In the genomic region with DNA sequence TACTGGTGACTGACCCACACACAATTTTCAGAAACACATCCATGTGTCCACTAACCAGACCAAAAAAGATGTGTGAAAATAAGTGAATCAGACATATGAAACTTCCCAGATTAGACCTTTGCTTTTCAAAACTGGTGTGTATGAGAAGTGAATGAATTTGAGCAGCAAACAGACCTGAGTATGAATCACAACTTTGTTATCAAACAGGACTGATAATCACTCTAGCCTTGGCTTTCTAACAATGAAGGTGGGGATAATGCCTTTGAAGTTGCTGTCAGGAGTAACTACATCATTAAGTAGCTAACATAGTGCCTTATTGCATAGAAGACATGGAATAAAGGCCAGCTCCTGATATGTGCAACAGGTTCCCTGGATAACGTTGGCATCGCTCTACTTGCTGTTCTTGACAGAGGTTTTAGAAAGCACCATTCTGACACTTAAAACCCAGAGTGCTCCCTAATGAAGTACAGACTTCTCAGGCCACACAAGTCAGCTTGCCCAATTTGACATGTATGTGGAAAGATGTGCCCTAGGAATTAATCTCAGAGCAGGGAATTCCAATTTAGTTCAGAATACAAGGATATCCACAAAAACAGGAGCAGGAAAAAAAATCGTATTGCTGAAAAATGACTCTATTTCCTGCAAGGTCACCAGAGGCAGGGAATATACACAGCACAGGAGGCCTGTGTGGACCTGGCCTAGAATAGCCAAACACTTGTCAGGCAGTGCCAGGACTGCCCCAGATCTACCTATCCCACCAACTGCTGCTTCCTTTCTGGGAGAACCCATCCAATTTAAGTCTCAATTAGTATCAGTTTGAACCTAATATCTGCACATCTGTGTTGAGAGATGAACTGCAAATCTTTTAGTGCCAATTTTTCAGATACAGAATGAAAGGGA, we compare ENCODE assay signal across 18 cellular contexts.
"Had no signal": no experiment of that assay in that cellular context is flagged by ENCODE, and none has a peak within 500 bp of the region (broad histone marks: within the 10 kb centered on the region; RNA-seq: fewer than 3 reads in every experiment).

No MANE protein-coding gene starts in this region.

- H3K4me3 ChIP-seq: coronary artery, esophagus muscularis mucosa, heart right ventricle, ovary, right lobe of liver, spleen, thyroid gland had no signal

- FAIRE-seq: TTC549, urothelium cell line had no signal

- DNase-seq: activated CD4-positive, alpha-beta T cell treated with anti-CD3 and anti-CD28 coated beads for 36 hours; activated CD4-positive, alpha-beta T cell treated with anti-CD3 and anti-CD28 coated beads, Interleukin-2, amount 50 U/mL, for 48 hours; activated T-cell treated with anti-CD3 and anti-CD28 coated beads for 4 hours; amniotic stem cell; effector CD4-positive, alpha-beta T cell; heart right ventricle; immature natural killer cell; naive thymus-derived CD4-positive, alpha-beta T cell; ovary; right lobe of liver; spleen; stimulated activated CD8-positive, alpha-beta memory T cell treated with anti-CD3 and anti-CD28 coated beads, Interleukin-4, amount 100 ng/mL, for 48 hours; stimulated activated naive CD4-positive, alpha-beta T cell; thyroid gland had no signal

- H3K27me3 ChIP-seq: esophagus muscularis mucosa, heart right ventricle, ovary, right lobe of liver, spleen, thyroid gland had no signal

- H3K36me3 ChIP-seq: esophagus muscularis mucosa, heart right ventricle, ovary, right lobe of liver, spleen, thyroid gland had no signal

- H3K9me3 ChIP-seq: esophagus muscularis mucosa, heart right ventricle, ovary, right lobe of liver, spleen, thyroid gland had no signal

- ATAC-seq: activated CD4-positive, alpha-beta T cell treated with anti-CD3 and anti-CD28 coated beads for 36 hours; heart right ventricle; naive thymus-derived CD4-positive, alpha-beta T cell had no signal

- H3K27ac ChIP-seq: coronary artery, esophagus muscularis mucosa, heart right ventricle, right lobe of liver, spleen, thyroid gland had no signal
